Comparison of ENCODE assay signal across 9 cellular contexts in genomic region chr1:79353224-79353623, GRCh38.
DNase-seq lines count a peak whose midpoint lies in the region; ATAC-seq and TF ChIP-seq lines count a peak whose summit lies in the region.
"Had no signal": no experiment of that assay in that cellular context is flagged by ENCODE, and none has a peak within 500 bp of the region (broad histone marks: within the 10 kb centered on the region; RNA-seq: fewer than 3 reads in every experiment).

No MANE protein-coding gene starts in this region.

- H3K27ac ChIP-seq in A673 (ENCODE audit: low read depth, low read length, poor library complexity, severe bottlenecking) (no peak overlapping the region), mammary epithelial cell (ENCODE audit: insufficient read depth, low read depth, low read length) (no peak overlapping the region), mesendoderm (ENCODE audit: low read depth, low read length) (no peak overlapping the region)

- no peak overlapping the region for H2AFZ ChIP-seq in mammary epithelial cell (ENCODE audit: low read depth, low read length)

- no peak overlapping the region for H3K4me2 ChIP-seq in mammary epithelial cell (ENCODE audit: insufficient read depth, low read depth, low read length)
- no peak overlapping the region for H3K4me2 ChIP-seq in mesendoderm (ENCODE audit: low read length)

- no peak overlapping the region for H3K56ac ChIP-seq in mesendoderm (ENCODE audit: low read length)

- intact Hi-C loops in A673 (cut with micrococcal nuclease; ENCODE audit: unreplicated experiment) (loop anchor here (2.0 to 10.0 kb wide), 2 partner anchors 94 to 518 kb away; no protein-coding TSS in a partner anchor), mammary epithelial cell (cut with micrococcal nuclease) (loop anchor here (1.0 kb wide), 2 partner anchors 94 to 514 kb away; no protein-coding TSS in a partner anchor)

- in situ Hi-C loops in mammary epithelial cell (cut with MboI; ENCODE audit: low sequenced_read_pairs in 2 of 2), result loop anchor here (10.0 to 25.0 kb wide), 2 partner anchors 88 to 516 kb away; no protein-coding TSS in a partner anchor

- H3K4me1 Mint-ChIP-seq in T-helper 2 cell treated with Interferon-gamma antibody and Interleukin-4, amounts not matched to agents 5 μg/mL and 100 μg/mL, for 36 hours (ENCODE audit: low read depth), result no peaks in the 10 kb centered on the region
- H3K4me1 Mint-ChIP-seq: central memory CD8-positive, alpha-beta T cell had no signal

- no peaks in the 10 kb centered on the region for H3K36me3 Mint-ChIP-seq in T-helper 2 cell treated with Interferon-gamma antibody and Interleukin-4, amounts not matched to agents 5 μg/mL and 100 μg/mL, for 36 hours (ENCODE audit: low read depth)

- no peak overlapping the region for H3K23ac ChIP-seq in mesendoderm (ENCODE audit: low read length)

- H3K4me3 ChIP-seq in A673 (ENCODE audit: low read depth, low read length, poor library complexity, severe bottlenecking) (no peak overlapping the region), GM12865 (ENCODE audit: low read depth, low read length) (no peak overlapping the region), mammary epithelial cell (replicated peaks in 1 of 3; ENCODE audit: insufficient read depth in 1 of 3, low read depth in 2 of 3, low read length in 3 of 3) (no peak overlapping the region), mesendoderm (ENCODE audit: low read length) (no peak overlapping the region)

- dilution Hi-C loops in mammary epithelial cell (cut with HindIII; ENCODE audit: low sequenced_read_pairs), result no loop called here

- no peaks in the 10 kb centered on the region for H3K27me3 Mint-ChIP-seq in T-helper 2 cell treated with Interferon-gamma antibody and Interleukin-4, amounts not matched to agents 5 μg/mL and 100 μg/mL, for 36 hours (ENCODE audit: low read depth)
- H3K27me3 Mint-ChIP-seq: central memory CD8-positive, alpha-beta T cell had no signal

- 22% methylated on average over 4 of the region's 4 CpGs for WGBS in mammary epithelial cell (ENCODE audit: low coverage, missing lambda C conversion rate)
- no CpG with 5 or more reads among the region's 4 CpGs for WGBS in mesendoderm (ENCODE audit: extremely low coverage, insufficient coverage, low lambda C conversion rate)

- ATAC-seq in HG03135 (IDR thresholded peaks at IDR 0.05; ENCODE audit: unreplicated experiment) (no peak), HG03095 (IDR thresholded peaks at IDR 0.05; ENCODE audit: unreplicated experiment) (no peak)

- DNase-seq in A673 (ENCODE audit: low spot score), result peak; percentile 76
- peak; percentile 31 for DNase-seq in GM12865 (ENCODE audit: low read depth)
- peak; percentile 74 for DNase-seq in LHCN-M2 (ENCODE audit: low read depth)
- peak; percentile 36 for DNase-seq in mammary epithelial cell
- peak; percentile 17 for DNase-seq in mesendoderm
- DNase-seq in T-helper 2 cell treated with Interferon-gamma antibody and Interleukin-4, amounts not matched to agents 5 μg/mL and 100 μg/mL, for 36 hours (ENCODE audit: low spot score), result no peak

- H2AK5ac ChIP-seq in mesendoderm (ENCODE audit: low read length), result no peak overlapping the region

- H3K4ac ChIP-seq in mesendoderm (ENCODE audit: low read depth, low read length), result no peak overlapping the region

- no peak overlapping the region for H2BK120ac ChIP-seq in mesendoderm (ENCODE audit: low read depth, low read length)

- no peaks in the 10 kb centered on the region for H3K79me1 ChIP-seq in mesendoderm (ENCODE audit: low read length)

- H3K36me3 ChIP-seq in A673 (ENCODE audit: insufficient read depth, low read length, poor library complexity, severe bottlenecking), result no peaks in the 10 kb centered on the region
- H3K36me3 ChIP-seq in mammary epithelial cell (ENCODE audit: insufficient read depth, low read length), result no peaks in the 10 kb centered on the region
- no peaks in the 10 kb centered on the region for H3K36me3 ChIP-seq in mesendoderm (ENCODE audit: control insufficient read depth, insufficient read depth, low read length)

- CTCF ChIA-PET in A673 (lab: Charles Lee), result interaction anchor here (0.5 to 1.5 kb wide), 2 partner anchors 88 to 165 kb away, joined by 3 to 5 read pairs; no protein-coding TSS in a partner anchor
- CTCF ChIA-PET in mammary epithelial cell (lab: Charles Lee; ENCODE audit: low non-redundant PET), result interaction anchor here (0.7 kb wide), 2 partner anchors 95 to 236 kb away, joined by 3 to 6 read pairs; no protein-coding TSS in a partner anchor

- BruUV-seq in A673 (replicated peaks; lab: Mats Ljungman, UMichigan) (no TSS peak), mammary epithelial cell (replicated peaks; lab: Mats Ljungman, UMichigan) (no TSS peak)

- H2BK5ac ChIP-seq in mesendoderm (ENCODE audit: low read length), result no peak overlapping the region

- H4K5ac ChIP-seq in mesendoderm (ENCODE audit: low read length), result no peak overlapping the region

- no peaks in the 10 kb centered on the region for H3K79me2 ChIP-seq in mammary epithelial cell (ENCODE audit: insufficient read depth, low read length)
- H3K79me2 ChIP-seq in mesendoderm (ENCODE audit: control insufficient read depth, insufficient read depth, low read length), result no peaks in the 10 kb centered on the region

- no peaks in the 10 kb centered on the region for H4K20me1 ChIP-seq in mammary epithelial cell (ENCODE audit: insufficient read depth, low read length)

- H3K18ac ChIP-seq in mesendoderm (ENCODE audit: low read length), result no peak overlapping the region

- POLR2A ChIA-PET in A673 (lab: Charles Lee; ENCODE audit: low non-redundant PET), result no interaction called here

- TF ChIP-seq CTCF in A673 (conservative IDR thresholded peaks at IDR 0.05; ENCODE audit: low read depth, low read length) (peak; percentile 80), GM12865 (IDR thresholded peaks at IDR 0.05; ENCODE audit: insufficient read depth, low read depth, low read length, missing control alignments) (peak; percentile 47), mammary epithelial cell (conservative IDR thresholded peaks at IDR 0.05 in 1 of 2, IDR thresholded peaks at IDR 0.05 in 1 of 2; ENCODE audit: extremely low read depth in 1 of 2, insufficient read depth in 1 of 2, low read depth in 1 of 2, low read length in 2 of 2) (peak; percentile 60)

- no peak overlapping the region for H2BK15ac ChIP-seq in mesendoderm (replicated peaks; ENCODE audit: low read depth)

- H3K27me3 ChIP-seq in A673 (replicated peaks; ENCODE audit: insufficient read depth, low read depth, low read length, poor library complexity) (no peaks in the 10 kb centered on the region), mammary epithelial cell (ENCODE audit: insufficient read depth, low read length) (peaks cover 4% of the 10 kb centered on the region), mesendoderm (ENCODE audit: insufficient read depth, low read length, poor library complexity) (no peaks in the 10 kb centered on the region)

- H3K27ac Mint-ChIP-seq in T-helper 2 cell treated with Interferon-gamma antibody and Interleukin-4, amounts not matched to agents 5 μg/mL and 100 μg/mL, for 36 hours, result no peak overlapping the region

- H3K4me3 Mint-ChIP-seq in T-helper 2 cell treated with Interferon-gamma antibody and Interleukin-4, amounts not matched to agents 5 μg/mL and 100 μg/mL, for 36 hours, result no peak overlapping the region
- H3K4me3 Mint-ChIP-seq: central memory CD8-positive, alpha-beta T cell had no signal

- H3K9me3 Mint-ChIP-seq in T-helper 2 cell treated with Interferon-gamma antibody and Interleukin-4, amounts not matched to agents 5 μg/mL and 100 μg/mL, for 36 hours, result no peaks in the 10 kb centered on the region

- H3K9ac ChIP-seq in mammary epithelial cell (ENCODE audit: insufficient read depth, low read length) (no peak overlapping the region), mesendoderm (ENCODE audit: low read length) (no peak overlapping the region)

- no peaks in the 10 kb centered on the region for H3K9me3 ChIP-seq in A673 (ENCODE audit: low read depth, low read length, poor library complexity, severe bottlenecking)
- no peaks in the 10 kb centered on the region for H3K9me3 ChIP-seq in mammary epithelial cell (replicated peaks; ENCODE audit: insufficient read depth, low read length)

- no peak overlapping the region for H4K8ac ChIP-seq in mesendoderm (ENCODE audit: low read depth, low read length)

- no peaks in the 10 kb centered on the region for H3K4me1 ChIP-seq in A673 (ENCODE audit: insufficient read depth, low read length, poor library complexity, severe bottlenecking)
- no peaks in the 10 kb centered on the region for H3K4me1 ChIP-seq in mammary epithelial cell (ENCODE audit: insufficient read depth, low read length)
- H3K4me1 ChIP-seq in mesendoderm (ENCODE audit: control insufficient read depth, low read depth, low read length), result no peaks in the 10 kb centered on the region
